16 cellular contexts compared by ENCODE assay signal in genomic region chr3:130992344-130992743, GRCh38.
"Had no signal": no experiment of that assay in that cellular context is flagged by ENCODE, and none has a peak within 500 bp of the region (broad histone marks: within the 10 kb centered on the region; RNA-seq: fewer than 3 reads in every experiment).

No MANE protein-coding gene starts in this region.

- H3K9me3 Mint-ChIP-seq: activated CD4-positive, alpha-beta memory T cell treated with anti-CD3 and anti-CD28 coated beads for 36 hours; activated T-cell treated with anti-CD3 and anti-CD28 coated beads, Interleukin-2, amount 50 U/mL, for 72 hours; natural killer cell had no signal

- H3K27ac Mint-ChIP-seq: activated CD4-positive, alpha-beta memory T cell treated with anti-CD3 and anti-CD28 coated beads for 36 hours; activated T-cell treated with anti-CD3 and anti-CD28 coated beads, Interleukin-2, amount 50 U/mL, for 72 hours; natural killer cell had no signal

- DNase-seq: activated CD4-positive, alpha-beta memory T cell treated with anti-CD3 and anti-CD28 coated beads for 36 hours; activated CD8-positive, alpha-beta memory T cell treated with anti-CD3 and anti-CD28 coated beads, Interleukin-2, amount 50 U/mL, for 4 hours; activated gamma-delta T cell treated with Interleukin-2 at 50 U/mL for 16 hours; activated T-cell treated with anti-CD3 and anti-CD28 coated beads, Interleukin-2, amount 50 U/mL, for 72 hours; aorta; dorsolateral prefrontal cortex; left cardiac atrium; natural killer cell; psoas muscle; right lobe of liver; stimulated activated CD4-positive, alpha-beta T cell treated with anti-CD3 and anti-CD28 coated beads, Interleukin-2, amount 100 ng/mL, for 24 hours; stimulated activated naive CD8-positive, alpha-beta T cell treated with anti-CD3 and anti-CD28 coated beads, Interleukin-15, Interleukin-2, amounts not matched to agents 100 U/mL and 50 U/mL, for 24 hours; T-helper 9 cell; testis; upper lobe of right lung had no signal

- ATAC-seq: activated T-cell treated with anti-CD3 and anti-CD28 coated beads, Interleukin-2, amount 50 U/mL, for 72 hours; esophagus mucosa; left cardiac atrium; natural killer cell; right lobe of liver; stimulated activated naive CD8-positive, alpha-beta T cell treated with anti-CD3 and anti-CD28 coated beads, Interleukin-15, Interleukin-2, amounts not matched to agents 100 U/mL and 50 U/mL, for 24 hours; upper lobe of right lung had no signal

- H3K4me3 Mint-ChIP-seq: activated CD4-positive, alpha-beta memory T cell treated with anti-CD3 and anti-CD28 coated beads for 36 hours; activated T-cell treated with anti-CD3 and anti-CD28 coated beads, Interleukin-2, amount 50 U/mL, for 72 hours; natural killer cell had no signal
